In the genomic region with DNA sequence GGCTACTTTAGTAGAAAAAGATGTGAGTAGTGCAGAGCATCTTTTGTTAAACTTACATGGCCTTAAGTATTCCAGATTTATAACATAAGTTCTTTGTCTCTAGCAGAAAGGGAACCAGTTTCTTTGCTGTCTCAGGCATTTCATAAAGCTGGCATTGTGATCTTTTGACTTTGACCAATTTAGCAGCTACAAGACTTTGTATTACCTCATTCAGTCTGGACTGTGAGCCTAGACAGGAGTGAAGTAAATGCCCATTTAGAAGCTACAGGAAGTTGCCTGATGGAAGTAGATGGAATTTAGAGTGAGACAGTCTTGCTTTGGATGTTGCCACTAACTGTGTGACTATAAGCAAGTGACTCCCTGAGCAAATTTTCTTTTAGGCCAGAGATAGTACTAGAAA, we compare ENCODE assay signal across 30 cellular contexts. TPM values are rescaled to one million over a fixed set of nuclear protein-coding genes. Genes with fewer than 3 reads are reported as not detected.
DNase-seq lines count a peak whose midpoint lies in the region; ATAC-seq, FAIRE-seq and TF ChIP-seq lines count a peak whose summit lies in the region.
"Had no signal": no experiment of that assay in that cellular context is flagged by ENCODE, and none has a peak within 500 bp of the region (broad histone marks: within the 10 kb centered on the region; RNA-seq: fewer than 3 reads in every experiment).

No MANE protein-coding gene starts in this region.

- H3K36me3 ChIP-seq in HepG2 (replicated peaks in 1 of 2; ENCODE audit: control insufficient read depth in 1 of 2, insufficient read depth in 2 of 2, low read length in 2 of 2) = no peaks in the 10 kb centered on the region
- no peaks in the 10 kb centered on the region for H3K36me3 ChIP-seq in right lobe of liver
- no peaks in the 10 kb centered on the region for H3K36me3 ChIP-seq in body of pancreas (replicated peaks in 1 of 2; ENCODE audit: insufficient read depth in 1 of 2, low read depth in 2 of 2)
- H3K36me3 ChIP-seq: BE2C, BLaER1 had no signal

- no peaks in the 10 kb centered on the region for H3K79me2 ChIP-seq in HepG2 (ENCODE audit: insufficient read depth, low read length)

- TF ChIP-seq EP300 in HepG2 (IDR thresholded peaks at IDR 0.05; ENCODE audit: low read depth in 2 of 2, low read length in 2 of 2) = no peak
- TF ChIP-seq EP300 in HepG2 (CRISPR knock-in tag; IDR thresholded peaks at IDR 0.05; ENCODE audit: borderline replicate concordance) = no peak

- no peaks in the 10 kb centered on the region for H3K27me3 Mint-ChIP-seq in activated CD8-positive, alpha-beta T cell treated with anti-CD3 and anti-CD28 coated beads for 36 hours
- H3K27me3 Mint-ChIP-seq: CD4-positive, CD25-positive, alpha-beta regulatory T cell had no signal

- FAIRE-seq in HepG2 (lab: Jason Lieb, UNC) = no peak
- FAIRE-seq: A204.1, GM12878, GM12892, GM18507 had no signal

- CTCF ChIA-PET in HepG2 (lab: Yijun Ruan, JAX; ENCODE audit: low intra/inter-chr PET ratio, low total read pairs) = no interaction called here
- CTCF ChIA-PET in activated CD8-positive, alpha-beta T cell treated with anti-CD3 and anti-CD28 coated beads for 36 hours (lab: Charles Lee) = interaction anchor here (0.6 to 0.9 kb wide), 3 partner anchors 31 to 383 kb away, joined by 3 read pairs; no protein-coding TSS in a partner anchor

- no peaks in the 10 kb centered on the region for H3K9me3 ChIP-seq in HepG2 (ENCODE audit: low read length)
- no peaks in the 10 kb centered on the region for H3K9me3 ChIP-seq in right lobe of liver
- H3K9me3 ChIP-seq in body of pancreas = no peaks in the 10 kb centered on the region
- H3K9me3 ChIP-seq: BE2C, BLaER1 had no signal

- BruUV-seq in HepG2 (replicated peaks; lab: Mats Ljungman, UMichigan) = no TSS peak

- no peaks in the 10 kb centered on the region for H3K36me3 Mint-ChIP-seq in activated CD8-positive, alpha-beta T cell treated with anti-CD3 and anti-CD28 coated beads for 36 hours (ENCODE audit: low read depth)
- H3K36me3 Mint-ChIP-seq: CD14-positive monocyte; CD4-positive, alpha-beta memory T cell; CD4-positive, CD25-positive, alpha-beta regulatory T cell; CD8-positive, alpha-beta memory T cell had no signal

- DNase-seq in foreskin melanocyte = peak; percentile 17
- DNase-seq in HepG2 (ENCODE audit: low spot score) = no peak
- no peak for DNase-seq in right lobe of liver
- no peak for DNase-seq in stimulated activated naive CD4-positive, alpha-beta T cell (lab: John Stamatoyannopoulos, UW)
- no peak for DNase-seq in body of pancreas
- no peak for DNase-seq in activated CD8-positive, alpha-beta T cell treated with anti-CD3 and anti-CD28 coated beads for 36 hours
- DNase-seq: 8988T; ACHN; BE2C; C1 segment of cervical spinal cord; CD4-positive, alpha-beta memory T cell; CD4-positive, CD25-positive, alpha-beta regulatory T cell; CD8-positive, alpha-beta memory T cell; COR-L47; DMS 273 treated with DMSO at 0.1 percent for 48 hours; DMS153; DMS53; DMS79; DND-41; EL; GDM1 had no signal

- no peaks in the 10 kb centered on the region for H4K20me1 ChIP-seq in HepG2 (ENCODE audit: insufficient read depth, low read length)
- H4K20me1 ChIP-seq: BLaER1 had no signal

- intact Hi-C loops in HepG2 (cut with micrococcal nuclease; ENCODE audit: unreplicated experiment) (no loop called here), right lobe of liver (cut with DNase I) (no loop called here), body of pancreas (cut with DNase I) (no loop called here)
- intact Hi-C loops in activated CD8-positive, alpha-beta T cell treated with anti-CD3 and anti-CD28 coated beads for 36 hours (cut with micrococcal nuclease) = no loop called here

- no peaks in the 10 kb centered on the region for H3K27me3 ChIP-seq in HepG2 (ENCODE audit: control insufficient read depth in 1 of 2, insufficient read depth in 2 of 2, low read length in 2 of 2)
- no peaks in the 10 kb centered on the region for H3K27me3 ChIP-seq in right lobe of liver
- H3K27me3 ChIP-seq in body of pancreas = no peaks in the 10 kb centered on the region
- H3K27me3 ChIP-seq: BE2C, BLaER1 had no signal

- ATAC-seq in HepG2 (no peak), right lobe of liver (peak in 3 of 4 donors; percentile 25 to 74 (median 28)), body of pancreas (no peak)
- ATAC-seq in activated CD8-positive, alpha-beta T cell treated with anti-CD3 and anti-CD28 coated beads for 36 hours = no peak
- ATAC-seq: GM12878 had no signal

- no peak overlapping the region for H2AFZ ChIP-seq in HepG2 (ENCODE audit: low read length)

- H3K4me1 ChIP-seq in HepG2 (ENCODE audit: insufficient read depth, low read length) (peaks cover 30% of the 10 kb centered on the region), right lobe of liver (peaks cover 0 to 10% (median 0%) of the 10 kb centered on the region in 4 donors), body of pancreas (peaks cover 2% of the 10 kb centered on the region)
- H3K4me1 ChIP-seq: BE2C, BLaER1 had no signal

- in situ Hi-C loops in HepG2 (cut with HindIII; ENCODE audit: extremely low pct_ligation_motif_present, low pct_unique_long_range_greater_than_20kb) = no loop called here

- no peak overlapping the region for H3K9ac ChIP-seq in HepG2 (ENCODE audit: insufficient read depth, low read depth, low read length)
- H3K9ac ChIP-seq: BLaER1 had no signal

- TF ChIP-seq RAD21 in HepG2 (CRISPR knock-in tag; IDR thresholded peaks at IDR 0.05) = no peak

- H3K9me3 Mint-ChIP-seq in activated CD8-positive, alpha-beta T cell treated with anti-CD3 and anti-CD28 coated beads for 36 hours = no peaks in the 10 kb centered on the region

- TF ChIP-seq CTCF in HepG2 (CRISPR knock-in tag; IDR thresholded peaks at IDR 0.05) = no peak
- TF ChIP-seq CTCF in right lobe of liver (IDR thresholded peaks at IDR 0.05) = no peak
- no peak for TF ChIP-seq CTCF in body of pancreas (IDR thresholded peaks at IDR 0.05)
- no peak for TF ChIP-seq CTCF in activated CD8-positive, alpha-beta T cell treated with anti-CD3 and anti-CD28 coated beads for 36 hours (IDR thresholded peaks at IDR 0.05)

- POLR2A ChIA-PET in HepG2 (lab: Yijun Ruan, JAX) = no interaction called here
- POLR2A ChIA-PET in activated CD8-positive, alpha-beta T cell treated with anti-CD3 and anti-CD28 coated beads for 36 hours (lab: Charles Lee) = no interaction called here

- TF ChIP-seq POLR2A in HepG2 (IDR thresholded peaks at IDR 0.05; ENCODE audit: insufficient read depth in 1 of 2, low read depth in 2 of 2, low read length in 2 of 2) (no peak), right lobe of liver (IDR thresholded peaks at IDR 0.05) (no peak), body of pancreas (IDR thresholded peaks at IDR 0.05) (no peak)

- no peak overlapping the region for H3K27ac Mint-ChIP-seq in activated CD8-positive, alpha-beta T cell treated with anti-CD3 and anti-CD28 coated beads for 36 hours
- H3K27ac Mint-ChIP-seq: CD14-positive monocyte; CD4-positive, alpha-beta memory T cell; CD4-positive, CD25-positive, alpha-beta regulatory T cell had no signal

- no peaks in the 10 kb centered on the region for H3K4me1 Mint-ChIP-seq in activated CD8-positive, alpha-beta T cell treated with anti-CD3 and anti-CD28 coated beads for 36 hours (ENCODE audit: low read depth)
- H3K4me1 Mint-ChIP-seq: CD14-positive monocyte; CD4-positive, alpha-beta memory T cell; CD4-positive, CD25-positive, alpha-beta regulatory T cell; CD8-positive, alpha-beta memory T cell had no signal

- H3K4me2 ChIP-seq in HepG2 (ENCODE audit: low read depth, low read length) = no peak overlapping the region
- H3K4me2 ChIP-seq: BLaER1 had no signal

- H3K4me3 Mint-ChIP-seq in activated CD8-positive, alpha-beta T cell treated with anti-CD3 and anti-CD28 coated beads for 36 hours = no peak overlapping the region
- H3K4me3 Mint-ChIP-seq: CD14-positive monocyte; CD4-positive, alpha-beta memory T cell; CD4-positive, CD25-positive, alpha-beta regulatory T cell; CD8-positive, alpha-beta memory T cell had no signal

- H3K27ac ChIP-seq in HepG2 (ENCODE audit: extremely low read length, insufficient read depth, low read length) = no peak overlapping the region
- no peak overlapping the region for H3K27ac ChIP-seq in right lobe of liver
- H3K27ac ChIP-seq in body of pancreas = no peak overlapping the region
- H3K27ac ChIP-seq: BLaER1 had no signal

- H3K4me3 ChIP-seq in HepG2 (replicated peaks in 1 of 3; ENCODE audit: insufficient read depth in 1 of 3, low read depth in 2 of 3, low read length in 3 of 3) = no peak overlapping the region
- no peak overlapping the region for H3K4me3 ChIP-seq in right lobe of liver
- no peak overlapping the region for H3K4me3 ChIP-seq in body of pancreas
- H3K4me3 ChIP-seq: BLaER1, GM12878 had no signal

TF ChIP-seq in HepG2, 621 proteins besides CTCF, POLR2A, EP300 and RAD21 (continues in another document):
- TF ChIP-seq NONO (IDR thresholded peaks at IDR 0.05) (no peak), NONO (CRISPR knock-in tag; conservative IDR thresholded peaks at IDR 0.05) (no peak)

RNA-seq across cellular contexts. Expression of gene GLYAT, which starts 25.7 kb away (rescaled TPM):
- total RNA-seq in HepG2 (2016; rRNA removed; fragmentation: Illumina TruSeq; extraction: Trizol) (not detected in 2 replicates), right lobe of liver (100 to 1,000 TPM in 3 of 6 experiments, 10 to 100 TPM in 3; 62.2 to 399 (median 159) TPM), body of pancreas (under 1 TPM in 1 of 2 donors, not detected in 1; 0.99 TPM)
- not detected in 2 replicates for total RNA-seq in HepG2 (2016; cell fraction: cytosol; rRNA removed; fragmentation: Illumina TruSeq; extraction: Trizol; ENCODE audit: low read depth)
- total RNA-seq in HepG2 (2016; cell fraction: insoluble cytoplasmic fraction; rRNA removed; fragmentation: Illumina TruSeq; extraction: Trizol) = not detected in 2 replicates
- total RNA-seq in HepG2 (2016; cell fraction: membrane; rRNA removed; fragmentation: Illumina TruSeq; extraction: Trizol) = not detected in 2 replicates
- total RNA-seq in HepG2 (2016; cell fraction: nucleus; rRNA removed; fragmentation: Illumina TruSeq; extraction: Trizol) = not detected in 2 replicates
- not detected in 2 replicates for polyA plus RNA-seq in HepG2 (2011; rRNA removed)
- not detected in 2 replicates for polyA plus RNA-seq in HepG2 (2011; cell fraction: cytosol; rRNA removed)
- not detected in 2 replicates for polyA plus RNA-seq in HepG2 (2011; cell fraction: nucleus; rRNA removed)
- not detected in 2 replicates for polyA plus RNA-seq in HepG2 (2012)
- polyA plus RNA-seq in HepG2 (2016; cell fraction: cytosol; fragmentation: Illumina TruSeq; extraction: Trizol; ENCODE audit: low read depth) = not detected in 2 replicates
- polyA plus RNA-seq in HepG2 (2016; cell fraction: insoluble cytoplasmic fraction; fragmentation: Illumina TruSeq; extraction: Trizol; ENCODE audit: low read depth) = not detected in 2 replicates
- polyA plus RNA-seq in HepG2 (2016; cell fraction: membrane; fragmentation: Illumina TruSeq; extraction: Trizol; ENCODE audit: low read depth) = not detected in 2 replicates
- polyA plus RNA-seq in HepG2 (2016; cell fraction: nucleus; fragmentation: Illumina TruSeq; extraction: Trizol; ENCODE audit: insufficient read depth, low read depth) = not detected in 2 replicates
- not detected in 2 replicates for polyA minus RNA-seq in HepG2 (2011; rRNA and poly(A)+ RNA removed; ENCODE audit: low replicate concordance)
- polyA minus RNA-seq in HepG2 (2011; cell fraction: cytosol; rRNA and poly(A)+ RNA removed) = not detected in 2 replicates
- not detected in 2 replicates for polyA minus RNA-seq in HepG2 (2011; cell fraction: nucleus; rRNA and poly(A)+ RNA removed)
- total RNA-seq in activated CD8-positive, alpha-beta T cell treated with anti-CD3 and anti-CD28 coated beads for 36 hours = not detected
- total RNA-seq: CD4-positive, alpha-beta memory T cell; CD4-positive, CD25-positive, alpha-beta regulatory T cell; CD8-positive, alpha-beta memory T cell; Daoy; G401 had no signal
- polyA plus RNA-seq: AG04450; CD14-positive monocyte; CD4-positive, alpha-beta memory T cell; CD4-positive, CD25-positive, alpha-beta regulatory T cell; CD8-positive, alpha-beta memory T cell; GM12878 had no signal

Comparison
In these comparisons a context has a peak if more than half of its experiments do, and no peak if none do; other contexts are left out.
1. ATAC-seq: peak in right lobe of liver (3 of 4); none in HepG2 (single experiment), body of pancreas (single experiment) and activated CD8-positive, alpha-beta T cell treated with anti-CD3 and anti-CD28 coated beads for 36 hours (single experiment).
2. RNA of gene GLYAT, which starts 25.7 kb away (total RNA-seq): 62.2 to 399 TPM in right lobe of liver; 0.99 TPM in body of pancreas, not detected in HepG2 and not detected in activated CD8-positive, alpha-beta T cell treated with anti-CD3 and anti-CD28 coated beads for 36 hours; every median in the first group is over 10 times any median in the second.